ENCODE assay signal across 11 cellular contexts in the genomic region with DNA sequence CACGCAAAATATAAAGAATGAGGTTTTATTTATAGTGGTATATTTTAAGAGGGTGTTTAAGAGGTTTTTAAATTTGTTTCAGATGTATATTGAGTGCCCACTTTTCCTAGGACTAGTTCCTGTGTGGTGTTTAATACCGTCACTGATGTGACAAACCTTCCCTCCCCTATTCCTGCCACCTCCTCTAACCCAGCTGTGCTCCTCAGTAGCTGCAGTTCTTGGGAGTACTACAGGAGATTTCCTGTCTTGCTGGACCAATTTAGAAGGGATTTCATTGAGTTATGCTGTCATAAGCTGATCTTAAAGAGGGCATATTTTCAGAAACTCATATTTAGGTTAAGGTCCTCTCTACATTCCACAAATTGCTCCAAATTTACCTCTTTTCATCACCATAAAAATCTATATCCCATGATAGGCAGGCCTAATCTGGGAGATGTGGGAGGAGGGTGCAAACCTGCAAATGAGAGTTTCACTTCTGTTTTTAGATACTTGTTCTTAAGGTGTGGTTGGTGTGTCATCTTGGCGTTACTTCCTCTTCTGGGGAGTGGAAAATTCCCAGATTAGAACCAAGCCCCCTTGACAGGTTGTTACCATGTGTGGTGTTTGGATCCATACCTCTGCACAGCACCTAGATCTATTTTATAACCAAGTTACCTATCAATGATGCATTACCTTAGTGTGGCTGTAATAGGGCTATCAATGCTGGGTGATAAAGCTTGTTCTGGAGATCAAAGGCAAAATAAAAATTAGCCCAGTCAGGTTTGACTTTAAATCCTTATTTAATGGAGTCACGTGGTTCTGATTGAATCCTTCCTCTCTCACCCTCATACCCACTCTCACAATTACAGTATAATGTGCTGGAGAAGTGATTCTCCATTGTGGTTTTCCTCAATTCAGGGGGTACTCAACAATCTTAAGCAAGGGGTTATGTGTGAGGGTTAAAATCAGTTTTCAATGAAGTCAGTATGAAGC.
DNase-seq lines count a peak whose midpoint lies in the region; ATAC-seq and TF ChIP-seq lines count a peak whose summit lies in the region.
"Had no signal": no experiment of that assay in that cellular context is flagged by ENCODE, and none has a peak within 500 bp of the region (broad histone marks: within the 10 kb centered on the region; RNA-seq: fewer than 3 reads in every experiment).

No MANE protein-coding gene starts in this region.

- peak; percentile 93 for DNase-seq in Karpas-422
- peak; percentile 80 for DNase-seq in naive B cell
- DNase-seq in islet precursor cell, result no peak
- no peak for DNase-seq in ascending aorta (ENCODE audit: low spot score in 2 of 2)
- DNase-seq in hepatocyte (ENCODE audit: low spot score), result no peak
- DNase-seq in NCI-H524 (lab: John Stamatoyannopoulos, UW), result no peak
- DNase-seq: activated naive CD4-positive, alpha-beta T cell treated with Interleukin-2 at 50 U/mL for 16 hours had no signal

- TF ChIP-seq CTCF in ascending aorta (IDR thresholded peaks at IDR 0.05) (no peak), hepatocyte (IDR thresholded peaks at IDR 0.05; ENCODE audit: poor library complexity) (no peak)

- ATAC-seq in GM19025 (IDR thresholded peaks at IDR 0.05; ENCODE audit: low read depth, unreplicated experiment), result peak; percentile 96
- ATAC-seq in HG02678 (IDR thresholded peaks at IDR 0.05; ENCODE audit: unreplicated experiment), result peak; percentile 91
- ATAC-seq in naive B cell (ENCODE audit: low read depth in 2 of 2), result peak; percentile 96 to 98
- ATAC-seq: Panc1 had no signal

- WGBS in hepatocyte (ENCODE audit: low lambda C conversion rate, missing lambda C conversion rate), result 79% methylated on average over 4 of the region's 4 CpGs

- peak overlapping the region; percentile 56 for H3K9ac ChIP-seq in Karpas-422 (ENCODE audit: low read length)
- H3K9ac ChIP-seq: parathyroid adenoma had no signal

- H3K4me1 Mint-ChIP-seq in naive B cell, result peaks cover 54 to 81% (median 63%) of the 10 kb centered on the region in 3 donors

- peaks cover 93% of the 10 kb centered on the region for H3K79me2 ChIP-seq in Karpas-422 (ENCODE audit: low read length)
- peaks cover 5% of the 10 kb centered on the region for H3K79me2 ChIP-seq in hepatocyte

- peak overlapping the region; percentile 97 for H3K27ac ChIP-seq in Karpas-422 (ENCODE audit: low read length)
- H3K27ac ChIP-seq in ascending aorta, result no peak overlapping the region
- no peak overlapping the region for H3K27ac ChIP-seq in hepatocyte
- H3K27ac ChIP-seq: parathyroid adenoma had no signal

- no peaks in the 10 kb centered on the region for H3K9me3 ChIP-seq in Karpas-422 (ENCODE audit: low read length)
- peaks cover 0 to 7% of the 10 kb centered on the region in 2 donors for H3K9me3 ChIP-seq in ascending aorta
- H3K9me3 ChIP-seq in hepatocyte (ENCODE audit: low read depth), result peaks cover 6% of the 10 kb centered on the region

- H3K4me3 Mint-ChIP-seq in naive B cell, result peak overlapping the region; percentile 21 to 88 (median 72)

- H3K27me3 Mint-ChIP-seq in naive B cell, result no peaks in the 10 kb centered on the region

- peaks cover 16 to 34% (median 25%) of the 10 kb centered on the region in 7 donors for H3K9me3 Mint-ChIP-seq in naive B cell

- H2AFZ ChIP-seq in Karpas-422 (ENCODE audit: low read length) (no peak overlapping the region), hepatocyte (no peak overlapping the region)
- H2AFZ ChIP-seq: parathyroid adenoma had no signal

- H3K9me2 ChIP-seq in Karpas-422 (replicated peaks; ENCODE audit: insufficient read depth, low read length) (no peaks in the 10 kb centered on the region), hepatocyte (replicated peaks; ENCODE audit: insufficient read depth) (no peaks in the 10 kb centered on the region)

- H3K36me3 ChIP-seq in Karpas-422 (ENCODE audit: insufficient read depth, low read length) (peaks cover 32% of the 10 kb centered on the region), ascending aorta (peaks cover 0 to 17% of the 10 kb centered on the region in 2 donors), hepatocyte (replicated peaks; ENCODE audit: insufficient read depth, low read depth) (no peaks in the 10 kb centered on the region)

- H3K4me1 ChIP-seq in Karpas-422 (ENCODE audit: low read length) (peaks cover 81% of the 10 kb centered on the region), ascending aorta (no peaks in the 10 kb centered on the region), hepatocyte (ENCODE audit: insufficient read depth) (no peaks in the 10 kb centered on the region)
- H3K4me1 ChIP-seq: parathyroid adenoma had no signal

- H4K20me1 ChIP-seq in Karpas-422 (ENCODE audit: insufficient read depth, low read depth, low read length) (no peaks in the 10 kb centered on the region), hepatocyte (ENCODE audit: insufficient read depth, poor library complexity, severe bottlenecking) (no peaks in the 10 kb centered on the region)

- H3K27me3 ChIP-seq in Karpas-422 (ENCODE audit: low read length), result no peaks in the 10 kb centered on the region
- H3K27me3 ChIP-seq in ascending aorta, result no peaks in the 10 kb centered on the region
- H3K27me3 ChIP-seq in hepatocyte, result no peaks in the 10 kb centered on the region

- H3K4me2 ChIP-seq in Karpas-422 (ENCODE audit: low read depth, low read length, poor library complexity, severe bottlenecking), result peak overlapping the region; percentile 70
- H3K4me2 ChIP-seq in hepatocyte, result no peak overlapping the region

- intact Hi-C loops in ascending aorta (cut with DNase I), result no loop called here

- H3K27ac Mint-ChIP-seq in naive B cell, result peak overlapping the region; percentile 73 to 96 (median 96)

- H3K4me3 ChIP-seq in Karpas-422 (ENCODE audit: low read length), result peak overlapping the region; percentile 41; the same call in 1 of the 2 replicates
- H3K4me3 ChIP-seq in ascending aorta, result no peak overlapping the region
- H3K4me3 ChIP-seq in hepatocyte, result no peak overlapping the region

- peaks cover 25 to 30% of the 10 kb centered on the region in 2 donors for H3K36me3 Mint-ChIP-seq in naive B cell

Comparison
In these comparisons a context has a peak if more than half of its experiments do, and no peak if none do; other contexts are left out.
1. DNase-seq: peak in Karpas-422 (single experiment) and naive B cell (single experiment); none in islet precursor cell (single experiment), ascending aorta (0 of 2), hepatocyte (single experiment) and NCI-H524 (0 of 2).
2. Peak in every context shown above with its lines, with median percentiles within 50 percentile points of each other: ATAC-seq.